Comparison of ENCODE assay signal across 34 cellular contexts in the genomic region with DNA sequence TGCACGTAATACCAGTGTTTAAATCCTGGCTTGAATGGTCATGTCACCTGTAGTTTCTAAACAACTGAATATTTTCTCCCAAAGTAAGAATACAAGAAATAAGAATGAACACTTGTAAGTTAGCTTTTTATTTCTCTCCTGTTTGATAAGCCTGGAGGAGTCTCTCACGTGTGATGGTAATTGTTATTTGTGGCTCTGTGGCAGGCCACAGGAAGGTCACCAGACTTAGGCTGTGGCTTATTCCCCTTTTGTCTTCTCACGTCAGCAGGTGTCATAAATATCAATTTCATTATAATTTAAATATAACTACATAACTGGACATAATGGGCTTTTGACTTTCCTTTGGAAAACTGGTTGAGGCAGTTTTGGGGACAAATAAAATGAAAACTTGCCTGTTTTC.
"Had no signal": no experiment of that assay in that cellular context is flagged by ENCODE, and none has a peak within 500 bp of the region (broad histone marks: within the 10 kb centered on the region; RNA-seq: fewer than 3 reads in every experiment).

No MANE protein-coding gene starts in this region.

- H3K4me1 ChIP-seq: ascending aorta, breast epithelium, colonic mucosa, gastroesophageal sphincter had no signal

- H3K36me3 ChIP-seq: ascending aorta, breast epithelium, cardiac muscle cell, colonic mucosa, esophagus squamous epithelium, gastroesophageal sphincter, WERI-Rb-1 had no signal

- H3K27me3 Mint-ChIP-seq: activated B cell treated with CpG ODN at 0.5 μM for 24 hours; activated CD8-positive, alpha-beta T cell treated with anti-CD3 and anti-CD28 coated beads for 36 hours; activated naive CD4-positive, alpha-beta T cell treated with anti-CD3 and anti-CD28 coated beads, Interleukin-2, amount 10 ng/mL, durations not matched to agents 7 days and 5 days; activated naive CD8-positive, alpha-beta T cell treated with anti-CD3 and anti-CD28 coated beads, Interleukin-2, amount 10 ng/mL, durations not matched to agents 7 days and 5 days; activated T-cell treated with anti-CD3 and anti-CD28 coated beads, Interleukin-2, amount 50 U/mL, for 24 hours; T-helper 17 cell had no signal

- H3K4me1 Mint-ChIP-seq: activated B cell treated with CpG ODN at 0.5 μM for 24 hours; activated naive CD4-positive, alpha-beta T cell treated with anti-CD3 and anti-CD28 coated beads, Interleukin-2, amount 10 ng/mL, durations not matched to agents 7 days and 5 days; T-helper 17 cell had no signal

- H3K27me3 ChIP-seq: ascending aorta, breast epithelium, colonic mucosa, esophagus squamous epithelium, gastroesophageal sphincter had no signal

- ATAC-seq: activated CD4-positive, CD25-positive, alpha-beta regulatory T cell treated with anti-CD3 and anti-CD28 coated beads, Interleukin-2, amount 50 U/mL, for 24 hours; activated CD8-positive, alpha-beta T cell treated with anti-CD3 and anti-CD28 coated beads for 36 hours; activated naive CD4-positive, alpha-beta T cell treated with anti-CD3 and anti-CD28 coated beads, Interleukin-2, amount 50 U/mL, for 72 hours; activated T-cell treated with anti-CD3 and anti-CD28 coated beads, Interleukin-2, amount 50 U/mL, for 72 hours; gastroesophageal sphincter; T-helper 17 cell had no signal

- H3K4me3 Mint-ChIP-seq: activated B cell treated with CpG ODN at 0.5 μM for 24 hours; activated CD8-positive, alpha-beta T cell treated with anti-CD3 and anti-CD28 coated beads for 36 hours; activated naive CD4-positive, alpha-beta T cell treated with anti-CD3 and anti-CD28 coated beads, Interleukin-2, amount 10 ng/mL, durations not matched to agents 7 days and 5 days; activated naive CD8-positive, alpha-beta T cell treated with anti-CD3 and anti-CD28 coated beads, Interleukin-2, amount 10 ng/mL, durations not matched to agents 7 days and 5 days; activated T-cell treated with anti-CD3 and anti-CD28 coated beads, Interleukin-2, amount 50 U/mL, for 24 hours; activated T-cell treated with anti-CD3 and anti-CD28 coated beads, Interleukin-2, amount 50 U/mL, for 72 hours; brain; T-helper 17 cell; T-helper 2 cell treated with Interferon-gamma antibody and Interleukin-4, amounts not matched to agents 5 μg/mL and 100 μg/mL, for 36 hours had no signal

- H3K27ac Mint-ChIP-seq: activated B cell treated with CpG ODN at 0.5 μM for 24 hours; activated CD8-positive, alpha-beta T cell treated with anti-CD3 and anti-CD28 coated beads for 36 hours; activated naive CD4-positive, alpha-beta T cell treated with anti-CD3 and anti-CD28 coated beads, Interleukin-2, amount 10 ng/mL, durations not matched to agents 7 days and 5 days; activated naive CD4-positive, alpha-beta T cell treated with anti-CD3 and anti-CD28 coated beads, Interleukin-2, amount 50 U/mL, for 72 hours; activated naive CD8-positive, alpha-beta T cell treated with anti-CD3 and anti-CD28 coated beads, Interleukin-2, amount 10 ng/mL, durations not matched to agents 7 days and 5 days; activated T-cell treated with anti-CD3 and anti-CD28 coated beads, Interleukin-2, amount 50 U/mL, for 24 hours; activated T-cell treated with anti-CD3 and anti-CD28 coated beads, Interleukin-2, amount 50 U/mL, for 72 hours; brain; T-helper 17 cell; T-helper 2 cell treated with Interferon-gamma antibody and Interleukin-4, amounts not matched to agents 5 μg/mL and 100 μg/mL, for 36 hours had no signal

- H3K9me3 ChIP-seq: ascending aorta, breast epithelium, colonic mucosa, esophagus squamous epithelium, gastroesophageal sphincter had no signal

- DNase-seq: activated B cell treated with CpG ODN at 0.5 μM for 24 hours; activated CD4-positive, alpha-beta T cell treated with anti-CD3 and anti-CD28 coated beads for 48 hours; activated CD4-positive, alpha-beta T cell treated with anti-CD3 and anti-CD28 coated beads, Interleukin-2, amount 50 U/mL, for 1 hour; activated CD4-positive, alpha-beta T cell treated with anti-CD3 and anti-CD28 coated beads, Interleukin-2, amount 50 U/mL, for 48 hours; activated CD8-positive, alpha-beta memory T cell treated with anti-CD3 and anti-CD28 coated beads, Interleukin-2, amount 50 U/mL, for 48 hours; activated CD8-positive, alpha-beta T cell treated with anti-CD3 and anti-CD28 coated beads for 36 hours; activated gamma-delta T cell; activated naive CD4-positive, alpha-beta T cell; activated naive CD4-positive, alpha-beta T cell treated with anti-CD3 and anti-CD28 coated beads, Interleukin-2, amount 10 ng/mL, durations not matched to agents 7 days and 5 days; activated naive CD8-positive, alpha-beta T cell treated with anti-CD3 and anti-CD28 coated beads, Interleukin-2, amount 10 ng/mL, durations not matched to agents 7 days and 5 days; activated T-cell treated with anti-CD3 and anti-CD28 coated beads for 4 hours; activated T-cell treated with anti-CD3 and anti-CD28 coated beads, Interleukin-2, amount 50 U/mL, for 24 hours; activated T-cell treated with anti-CD3 and anti-CD28 coated beads, Interleukin-2, amount 50 U/mL, for 72 hours; central memory CD4-positive, alpha-beta T cell; cerebellar nuclear complex; colonic mucosa; effector CD8-positive, alpha-beta T cell; esophagus squamous epithelium; foreskin melanocyte; T-helper 1 cell; T-helper 17 cell; T1000; WERI-Rb-1 had no signal

- H3K4me3 ChIP-seq: ascending aorta, breast epithelium, cardiac muscle cell, colonic mucosa, esophagus squamous epithelium, gastroesophageal sphincter had no signal

- H3K27ac ChIP-seq: ascending aorta, breast epithelium, cardiac muscle cell, colonic mucosa, epithelial cell of prostate, esophagus squamous epithelium, gastroesophageal sphincter, WERI-Rb-1 had no signal

- H3K9me3 Mint-ChIP-seq: activated B cell treated with CpG ODN at 0.5 μM for 24 hours; activated CD8-positive, alpha-beta T cell treated with anti-CD3 and anti-CD28 coated beads for 36 hours; activated T-cell treated with anti-CD3 and anti-CD28 coated beads, Interleukin-2, amount 50 U/mL, for 24 hours had no signal

- H3K36me3 Mint-ChIP-seq: activated naive CD4-positive, alpha-beta T cell treated with anti-CD3 and anti-CD28 coated beads, Interleukin-2, amount 10 ng/mL, durations not matched to agents 7 days and 5 days; activated naive CD4-positive, alpha-beta T cell treated with anti-CD3 and anti-CD28 coated beads, Interleukin-2, amount 50 U/mL, for 72 hours; activated naive CD8-positive, alpha-beta T cell treated with anti-CD3 and anti-CD28 coated beads, Interleukin-2, amount 10 ng/mL, durations not matched to agents 7 days and 5 days; brain had no signal

- FAIRE-seq: endometrium, endothelial cell of umbilical vein had no signal
